ENCODE assay signal across 8 cellular contexts in the genomic region with DNA sequence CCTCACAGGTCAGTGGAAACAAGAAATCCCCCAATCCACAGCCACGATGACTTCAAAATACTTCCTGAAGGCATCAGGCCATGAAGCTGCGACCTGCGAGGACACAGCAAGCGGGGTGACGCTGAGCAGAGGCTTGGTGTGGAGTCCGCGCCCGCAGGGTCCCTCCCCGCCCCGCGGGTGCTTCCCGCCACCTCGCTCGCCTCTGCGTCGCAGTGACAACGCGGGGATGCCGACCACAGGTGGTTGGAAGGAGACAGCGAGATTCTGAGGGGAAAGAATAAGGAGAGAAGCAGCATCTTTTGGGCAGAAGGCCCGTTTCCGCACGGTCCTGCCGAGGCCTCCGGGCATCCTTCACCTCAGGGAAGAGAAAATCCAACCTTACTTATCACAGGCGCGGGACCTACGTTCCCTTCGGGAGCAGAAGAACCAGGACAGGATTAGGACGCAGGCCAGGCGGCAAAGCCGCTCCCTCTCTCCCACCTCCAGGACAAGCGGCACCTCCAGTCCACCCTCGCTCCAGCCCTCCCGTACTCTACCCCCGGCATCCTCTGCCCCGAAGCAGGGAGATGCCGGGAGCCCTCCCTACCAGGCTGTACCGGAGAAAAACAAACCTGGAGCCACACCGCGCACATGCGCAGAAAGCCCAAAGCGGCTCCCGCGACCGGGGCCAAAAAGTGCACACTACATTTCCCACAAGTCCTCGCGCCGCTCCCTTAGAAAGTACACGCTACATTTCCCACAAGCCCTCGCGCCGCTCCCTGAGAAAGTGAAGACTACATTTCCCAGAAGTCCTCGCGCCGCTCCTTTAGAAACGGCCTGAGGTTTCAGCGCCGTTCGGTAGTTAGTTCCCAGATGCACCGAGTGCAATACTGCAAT.
DNase-seq lines count a peak whose midpoint lies in the region; ATAC-seq and TF ChIP-seq lines count a peak whose summit lies in the region.

No MANE protein-coding gene starts in this region.

- peaks cover 4% of the 10 kb centered on the region for H3K9me3 Mint-ChIP-seq in activated naive CD8-positive, alpha-beta T cell treated with anti-CD3 and anti-CD28 coated beads for 36 hours
- H3K9me3 Mint-ChIP-seq in glutamatergic neuron (ENCODE audit: unreplicated experiment), result peaks cover 17% of the 10 kb centered on the region

- TF ChIP-seq CTCF in GM10266 (IDR thresholded peaks at IDR 0.05; ENCODE audit: control insufficient read depth, insufficient read depth, low read depth, missing control alignments), result no peak
- no peak for TF ChIP-seq CTCF in glutamatergic neuron (IDR thresholded peaks at IDR 0.05; ENCODE audit: partially characterized antibody, unreplicated experiment)
- no peak for TF ChIP-seq CTCF in omental fat pad (IDR thresholded peaks at IDR 0.05)
- peak in 1 of 3 experiments; percentile 2 for TF ChIP-seq CTCF in testis (IDR thresholded peaks at IDR 0.05)

- no peaks in the 10 kb centered on the region for H3K36me3 ChIP-seq in testis (ENCODE audit: low read depth, missing control alignments)

- no peaks in the 10 kb centered on the region for H3K27me3 Mint-ChIP-seq in activated naive CD8-positive, alpha-beta T cell treated with anti-CD3 and anti-CD28 coated beads for 36 hours
- peaks cover 9% of the 10 kb centered on the region for H3K27me3 Mint-ChIP-seq in glutamatergic neuron (ENCODE audit: unreplicated experiment)

- H3K27me3 ChIP-seq in testis, result no peaks in the 10 kb centered on the region

- no peaks in the 10 kb centered on the region for H3K9me3 ChIP-seq in testis

- intact Hi-C loops in testis (cut with DNase I; ENCODE audit: low total_unique reads), result no loop called here

- H3K36me3 Mint-ChIP-seq in activated naive CD8-positive, alpha-beta T cell treated with anti-CD3 and anti-CD28 coated beads for 36 hours, result peaks cover 49% of the 10 kb centered on the region
- peaks cover 5% of the 10 kb centered on the region for H3K36me3 Mint-ChIP-seq in glutamatergic neuron (ENCODE audit: unreplicated experiment)

- no peaks in the 10 kb centered on the region for H3K4me1 ChIP-seq in testis

- peak overlapping the region; percentile 73 to 75 for H3K4me3 ChIP-seq in testis

- peaks cover 32% of the 10 kb centered on the region for H3K4me1 Mint-ChIP-seq in activated naive CD8-positive, alpha-beta T cell treated with anti-CD3 and anti-CD28 coated beads for 36 hours
- peaks cover 6% of the 10 kb centered on the region for H3K4me1 Mint-ChIP-seq in glutamatergic neuron (ENCODE audit: low read depth, unreplicated experiment)

- peak overlapping the region; percentile 90 for H3K27ac Mint-ChIP-seq in activated naive CD8-positive, alpha-beta T cell treated with anti-CD3 and anti-CD28 coated beads for 36 hours
- peak overlapping the region; percentile 70 for H3K27ac Mint-ChIP-seq in glutamatergic neuron (ENCODE audit: unreplicated experiment)

- peak overlapping the region; percentile 92 for H3K4me3 Mint-ChIP-seq in activated naive CD8-positive, alpha-beta T cell treated with anti-CD3 and anti-CD28 coated beads for 36 hours
- H3K4me3 Mint-ChIP-seq in glutamatergic neuron (ENCODE audit: unreplicated experiment), result peak overlapping the region; percentile 95

- TF ChIP-seq POLR2A in testis (IDR thresholded peaks at IDR 0.05), result no peak

- ATAC-seq in HG02642 (IDR thresholded peaks at IDR 0.05; ENCODE audit: poor library complexity, unreplicated experiment) (peak; percentile 93), omental fat pad (ENCODE audit: low FRiP score) (peak; percentile 98)

- peak; percentile 83 for DNase-seq in GM10266 (ENCODE audit: extremely low spot score)
- DNase-seq in NCI-H1105 (lab: John Stamatoyannopoulos, UW), result peak; percentile 82
- peak; percentile 95 for DNase-seq in SKM-1 (lab: John Stamatoyannopoulos, UW; ENCODE audit: unreplicated experiment)
- peak; percentile 91 for DNase-seq in activated naive CD8-positive, alpha-beta T cell treated with anti-CD3 and anti-CD28 coated beads for 36 hours
- peak; percentile 97 for DNase-seq in glutamatergic neuron
- peak; percentile 95 for DNase-seq in omental fat pad (ENCODE audit: low spot score)
- DNase-seq in testis, result peak; percentile 99

- WGBS in testis, 2 donors, result 1% methylated on average over 53 to 56 of the region's 61 CpGs

- H3K27ac ChIP-seq in testis, result peak overlapping the region in 1 of 2 donors; percentile 55
